1 cellular context compared by ENCODE assay signal in the genomic region with DNA sequence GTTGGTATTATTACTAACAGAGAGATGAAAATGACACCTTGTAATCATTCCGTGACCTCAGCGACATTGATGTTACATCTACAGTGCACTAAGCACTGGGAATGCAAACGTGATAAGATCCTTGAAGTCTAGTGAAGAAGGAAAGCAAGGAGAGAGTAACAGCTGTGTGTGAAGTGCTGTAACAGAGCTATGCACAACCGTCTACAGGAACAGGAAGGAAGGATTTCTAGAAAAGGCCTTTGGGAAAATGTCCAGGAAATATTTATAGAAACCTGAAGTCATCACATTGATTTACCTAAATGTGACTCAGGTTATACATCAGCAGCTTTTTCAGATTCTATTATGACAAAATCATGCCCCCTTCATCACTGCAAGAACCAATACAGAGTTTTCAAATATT.
TF ChIP-seq lines count a peak whose summit lies in the region.

No MANE protein-coding gene starts in this region.

TF ChIP-seq in K562, 482 proteins besides CTCF, POLR2A, EP300 and RAD21 (continued from another document):
- TF ChIP-seq, protein P1, sequence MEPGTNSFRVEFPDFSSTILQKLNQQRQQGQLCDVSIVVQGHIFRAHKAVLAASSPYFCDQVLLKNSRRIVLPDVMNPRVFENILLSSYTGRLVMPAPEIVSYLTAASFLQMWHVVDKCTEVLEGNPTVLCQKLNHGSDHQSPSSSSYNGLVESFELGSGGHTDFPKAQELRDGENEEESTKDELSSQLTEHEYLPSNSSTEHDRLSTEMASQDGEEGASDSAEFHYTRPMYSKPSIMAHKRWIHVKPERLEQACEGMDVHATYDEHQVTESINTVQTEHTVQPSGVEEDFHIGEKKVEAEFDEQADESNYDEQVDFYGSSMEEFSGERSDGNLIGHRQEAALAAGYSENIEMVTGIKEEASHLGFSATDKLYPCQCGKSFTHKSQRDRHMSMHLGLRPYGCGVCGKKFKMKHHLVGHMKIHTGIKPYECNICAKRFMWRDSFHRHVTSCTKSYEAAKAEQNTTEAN (CRISPR knock-in tag; IDR thresholded peaks at IDR 0.05): no peak
- TF ChIP-seq CEBPB (tag; IDR thresholded peaks at IDR 0.05) (no peak), ZNF347 (CRISPR knock-in tag; IDR thresholded peaks at IDR 0.05; ENCODE audit: low read depth) (no peak), MTA3 (IDR thresholded peaks at IDR 0.05; ENCODE audit: borderline replicate concordance) (no peak)
